In genomic region chr17:21369395-21369794, GRCh38 we compare ENCODE assay signal across 24 cellular contexts. TPM values are rescaled to one million over a fixed set of nuclear protein-coding genes. Genes with fewer than 3 reads are reported as not detected.
"Had no signal": no experiment of that assay in that cellular context is flagged by ENCODE, and none has a peak within 500 bp of the region (broad histone marks: within the 10 kb centered on the region; RNA-seq: fewer than 3 reads in every experiment).

No MANE protein-coding gene starts in this region.

- H3K36me3 ChIP-seq: esophagus muscularis mucosa, stomach, suprapubic skin, transverse colon, uterus had no signal

- H3K27me3 Mint-ChIP-seq: activated CD4-positive, alpha-beta T cell treated with anti-CD3 and anti-CD28 coated beads, Interleukin-2, amount 10 ng/mL, durations not matched to agents 24 days and 14 days had no signal

- H3K36me3 Mint-ChIP-seq: naive B cell, T-cell had no signal

- H3K4me1 ChIP-seq: uterus had no signal

- DNase-seq: activated CD4-positive, alpha-beta T cell treated with anti-CD3 and anti-CD28 coated beads, Interleukin-2, amount 10 ng/mL, durations not matched to agents 24 days and 14 days; activated gamma-delta T cell; activated naive CD4-positive, alpha-beta T cell treated with anti-CD3 and anti-CD28 coated beads, Interleukin-2, amount 50 U/mL, for 16 hours; activated naive CD8-positive, alpha-beta T cell treated with anti-CD3 and anti-CD28 coated beads, Interleukin-2, amount 50 U/mL, for 24 hours; dorsolateral prefrontal cortex; effector memory CD8-positive, alpha-beta T cell; left colon; naive B cell; stimulated activated CD4-positive, alpha-beta T cell treated with anti-CD3 and anti-CD28 coated beads, Interleukin-4, amount 100 ng/mL, for 4 hours; stomach; T-cell; transverse colon; uterus had no signal

- ATAC-seq: activated CD4-positive, CD25-positive, alpha-beta regulatory T cell treated with anti-CD3 and anti-CD28 coated beads, Interleukin-2, amount 50 U/mL, for 24 hours; effector memory CD8-positive, alpha-beta T cell; left colon; T-cell had no signal

- H3K9me3 Mint-ChIP-seq: activated CD4-positive, alpha-beta memory T cell treated with anti-CD3 and anti-CD28 coated beads, Interleukin-2, amount 10 ng/mL, durations not matched to agents 7 days and 5 days; activated CD4-positive, alpha-beta T cell treated with anti-CD3 and anti-CD28 coated beads, Interleukin-2, amount 10 ng/mL, durations not matched to agents 24 days and 14 days; activated naive CD8-positive, alpha-beta T cell treated with anti-CD3 and anti-CD28 coated beads, Interleukin-2, amount 50 U/mL, for 24 hours; activated T-helper 1 cell treated with anti-CD3 and anti-CD28 coated beads, Interleukin-12 subunit alpha, Interleukin-12 subunit beta, Interleukin-2, Interleukin-4 antibody, amounts not matched to agents 30 ng/mL and 10 ng/mL and 1 ng/mL, durations not matched to agents 14 hours and 24 hours and 36 hours; effector memory CD8-positive, alpha-beta T cell; naive B cell; neural crest cell; T-cell; T-helper 2 cell treated with Interferon-gamma antibody and Interleukin-4, amounts not matched to agents 5 μg/mL and 100 μg/mL, for 36 hours had no signal

- H3K4me3 ChIP-seq: dorsolateral prefrontal cortex, esophagus muscularis mucosa, lung, stomach, suprapubic skin, transverse colon, uterus had no signal

- H3K27ac Mint-ChIP-seq: activated CD4-positive, alpha-beta memory T cell treated with anti-CD3 and anti-CD28 coated beads, Interleukin-2, amount 10 ng/mL, durations not matched to agents 7 days and 5 days; activated CD4-positive, alpha-beta T cell treated with anti-CD3 and anti-CD28 coated beads, Interleukin-2, amount 10 ng/mL, durations not matched to agents 24 days and 14 days; activated naive CD8-positive, alpha-beta T cell treated with anti-CD3 and anti-CD28 coated beads, Interleukin-2, amount 50 U/mL, for 24 hours; activated T-helper 1 cell treated with anti-CD3 and anti-CD28 coated beads, Interleukin-12 subunit alpha, Interleukin-12 subunit beta, Interleukin-2, Interleukin-4 antibody, amounts not matched to agents 30 ng/mL and 10 ng/mL and 1 ng/mL, durations not matched to agents 14 hours and 24 hours and 36 hours; T-cell; T-helper 2 cell treated with Interferon-gamma antibody and Interleukin-4, amounts not matched to agents 5 μg/mL and 100 μg/mL, for 36 hours had no signal

- H3K4me3 Mint-ChIP-seq: activated CD4-positive, alpha-beta memory T cell treated with anti-CD3 and anti-CD28 coated beads, Interleukin-2, amount 10 ng/mL, durations not matched to agents 7 days and 5 days; activated CD4-positive, alpha-beta T cell treated with anti-CD3 and anti-CD28 coated beads, Interleukin-2, amount 10 ng/mL, durations not matched to agents 24 days and 14 days; activated naive CD8-positive, alpha-beta T cell treated with anti-CD3 and anti-CD28 coated beads, Interleukin-2, amount 50 U/mL, for 24 hours; activated T-helper 1 cell treated with anti-CD3 and anti-CD28 coated beads, Interleukin-12 subunit alpha, Interleukin-12 subunit beta, Interleukin-2, Interleukin-4 antibody, amounts not matched to agents 30 ng/mL and 10 ng/mL and 1 ng/mL, durations not matched to agents 14 hours and 24 hours and 36 hours; effector memory CD8-positive, alpha-beta T cell; T-cell; T-helper 2 cell treated with Interferon-gamma antibody and Interleukin-4, amounts not matched to agents 5 μg/mL and 100 μg/mL, for 36 hours had no signal

- H3K4me1 Mint-ChIP-seq: activated CD4-positive, alpha-beta T cell treated with anti-CD3 and anti-CD28 coated beads, Interleukin-2, amount 10 ng/mL, durations not matched to agents 24 days and 14 days had no signal

- H3K27ac ChIP-seq: dorsolateral prefrontal cortex, esophagus muscularis mucosa, stomach, suprapubic skin, transverse colon, uterus, VCaP had no signal

- H3K27me3 ChIP-seq: dorsolateral prefrontal cortex, esophagus muscularis mucosa, uterus had no signal

- H3K9me3 ChIP-seq: esophagus muscularis mucosa, stomach, suprapubic skin, transverse colon, uterus had no signal

- FAIRE-seq: frontal cortex, islet of Langerhans had no signal

RNA-seq across cellular contexts. Expression of gene KCNJ12, which starts 6.8 kb away (rescaled TPM):
- total RNA-seq: activated CD4-positive, alpha-beta memory T cell treated with anti-CD3 and anti-CD28 coated beads, Interleukin-2, amount 10 ng/mL, durations not matched to agents 7 days and 5 days; activated CD4-positive, alpha-beta T cell treated with anti-CD3 and anti-CD28 coated beads, Interleukin-2, amount 10 ng/mL, durations not matched to agents 24 days and 14 days; activated T-helper 1 cell treated with anti-CD3 and anti-CD28 coated beads, Interleukin-12 subunit alpha, Interleukin-12 subunit beta, Interleukin-2, Interleukin-4 antibody, amounts not matched to agents 30 ng/mL and 10 ng/mL and 1 ng/mL, durations not matched to agents 14 hours and 24 hours and 36 hours had no signal
